In the genomic region with DNA sequence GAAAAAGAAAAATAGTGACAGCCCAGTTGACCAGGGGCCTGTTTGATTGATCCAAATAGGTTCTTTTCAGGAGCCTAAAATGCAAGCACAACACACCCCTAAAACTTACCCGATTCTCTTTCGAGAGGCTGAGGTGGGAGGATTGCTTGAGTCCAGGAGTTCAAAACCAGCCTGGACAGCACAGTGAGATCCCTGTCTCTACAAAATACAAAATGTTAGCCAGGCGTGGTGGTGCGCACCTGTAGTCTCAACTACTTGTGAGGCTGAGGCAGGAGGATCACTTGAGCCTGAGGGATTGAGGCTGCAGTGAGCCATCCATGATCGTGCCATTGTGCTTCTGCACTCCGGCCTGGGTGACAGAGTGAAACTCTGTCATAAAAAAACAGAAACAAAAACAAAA, we compare ENCODE assay signal across 31 cellular contexts. TPM values are rescaled to one million over a fixed set of nuclear protein-coding genes. Genes with fewer than 3 reads are reported as not detected.
"Had no signal": no experiment of that assay in that cellular context is flagged by ENCODE, and none has a peak within 500 bp of the region (broad histone marks: within the 10 kb centered on the region; RNA-seq: fewer than 3 reads in every experiment).

No MANE protein-coding gene starts in this region.

- H3K36me3 ChIP-seq: esophagus squamous epithelium, lower lobe of right lung, suprapubic skin, tibial artery, upper lobe of right lung had no signal

- H3K27me3 Mint-ChIP-seq: activated T-helper 17 cell treated with anti-CD3 and anti-CD28 coated beads, Interleukin-2, amount 50 U/mL, for 72 hours; central memory CD8-positive, alpha-beta T cell had no signal

- H3K27ac Mint-ChIP-seq: activated CD4-positive, alpha-beta memory T cell treated with anti-CD3 and anti-CD28 coated beads, Interleukin-2, amount 10 ng/mL, durations not matched to agents 7 days and 5 days; activated CD4-positive, alpha-beta T cell treated with anti-CD3 and anti-CD28 coated beads, Interleukin-2, amount 10 ng/mL, durations not matched to agents 7 days and 5 days; activated naive CD4-positive, alpha-beta T cell treated with anti-CD3 and anti-CD28 coated beads, Interleukin-2, amount 50 U/mL, for 24 hours; activated T-cell treated with anti-CD3 and anti-CD28 coated beads, Interleukin-2, amount 50 U/mL, for 24 hours; activated T-helper 17 cell treated with anti-CD3 and anti-CD28 coated beads, Interleukin-2, amount 50 U/mL, for 72 hours; dendritic cell treated with granulocyte-macrophage colony-stimulating factor and Interleukin-4, amounts not matched to agents 40 ng/mL and 50 ng/mL, for 4 days had no signal

- DNase-seq: activated CD4-positive, alpha-beta memory T cell treated with anti-CD3 and anti-CD28 coated beads, Interleukin-2, amount 10 ng/mL, durations not matched to agents 7 days and 5 days; activated CD4-positive, alpha-beta T cell treated with anti-CD3 and anti-CD28 coated beads for 1 hour; activated CD4-positive, alpha-beta T cell treated with anti-CD3 and anti-CD28 coated beads, Interleukin-2, amount 10 ng/mL, durations not matched to agents 7 days and 5 days; activated CD8-positive, alpha-beta memory T cell treated with anti-CD3 and anti-CD28 coated beads, Interleukin-2, amount 50 U/mL, for 48 hours; activated gamma-delta T cell treated with Interleukin-2 at 50 U/mL for 16 hours; activated T-cell treated with anti-CD3 and anti-CD28 coated beads, Interleukin-2, amount 50 U/mL, for 24 hours; esophagus squamous epithelium; foreskin melanocyte; kidney glomerular epithelial cell; lower lobe of right lung; mesenchymal stem cell; naive thymus-derived CD8-positive, alpha-beta T cell; stimulated activated CD4-positive, alpha-beta T cell treated with anti-CD3 and anti-CD28 coated beads, Interleukin-1b, Interleukin-23, amount 100 ng/mL, for 48 hours; stimulated activated naive CD4-positive, alpha-beta T cell; T-helper 2 cell; tibial artery; upper lobe of right lung had no signal

- H3K4me3 Mint-ChIP-seq: activated CD4-positive, alpha-beta memory T cell treated with anti-CD3 and anti-CD28 coated beads, Interleukin-2, amount 10 ng/mL, durations not matched to agents 7 days and 5 days; activated CD4-positive, alpha-beta T cell treated with anti-CD3 and anti-CD28 coated beads, Interleukin-2, amount 10 ng/mL, durations not matched to agents 7 days and 5 days; activated T-cell treated with anti-CD3 and anti-CD28 coated beads, Interleukin-2, amount 50 U/mL, for 24 hours; dendritic cell treated with granulocyte-macrophage colony-stimulating factor and Interleukin-4, amounts not matched to agents 40 ng/mL and 50 ng/mL, for 4 days had no signal

- H3K36me3 Mint-ChIP-seq: activated naive CD4-positive, alpha-beta T cell treated with anti-CD3 and anti-CD28 coated beads, Interleukin-2, amount 50 U/mL, for 24 hours; naive thymus-derived CD8-positive, alpha-beta T cell had no signal

- FAIRE-seq: bronchial epithelial cell had no signal

- H3K4me3 ChIP-seq: esophagus squamous epithelium, skin epidermis, suprapubic skin, tibial artery, upper lobe of right lung had no signal

- H3K27ac ChIP-seq: epithelial cell of prostate, esophagus squamous epithelium, lower lobe of right lung, skin epidermis, suprapubic skin, tibial artery, upper lobe of right lung had no signal

- ATAC-seq: activated T-helper 17 cell treated with anti-CD3 and anti-CD28 coated beads, Interleukin-2, amount 50 U/mL, for 72 hours; lower lobe of right lung; naive thymus-derived CD8-positive, alpha-beta T cell; upper lobe of right lung had no signal

- H3K9me3 ChIP-seq: esophagus squamous epithelium, lower lobe of right lung, suprapubic skin, tibial artery, upper lobe of right lung had no signal

- H3K9me3 Mint-ChIP-seq: activated CD4-positive, alpha-beta memory T cell treated with anti-CD3 and anti-CD28 coated beads, Interleukin-2, amount 10 ng/mL, durations not matched to agents 7 days and 5 days; activated naive CD4-positive, alpha-beta T cell treated with anti-CD3 and anti-CD28 coated beads, Interleukin-2, amount 50 U/mL, for 24 hours; activated T-cell treated with anti-CD3 and anti-CD28 coated beads, Interleukin-2, amount 50 U/mL, for 24 hours; activated T-helper 17 cell treated with anti-CD3 and anti-CD28 coated beads, Interleukin-2, amount 50 U/mL, for 72 hours; central memory CD8-positive, alpha-beta T cell; dendritic cell treated with granulocyte-macrophage colony-stimulating factor and Interleukin-4, amounts not matched to agents 40 ng/mL and 50 ng/mL, for 4 days; naive thymus-derived CD8-positive, alpha-beta T cell had no signal

RNA-seq across cellular contexts. Expression of a gene that starts 1.5 kb away (rescaled TPM):
- total RNA-seq: bronchial epithelial cell; naive thymus-derived CD8-positive, alpha-beta T cell; osteocyte had no signal

RNA-seq across cellular contexts. Expression of a gene that starts 37.1 kb away (rescaled TPM):
- total RNA-seq: activated CD4-positive, alpha-beta T cell treated with anti-CD3 and anti-CD28 coated beads, Interleukin-2, amount 10 ng/mL, durations not matched to agents 7 days and 5 days; activated T-helper 17 cell treated with anti-CD3 and anti-CD28 coated beads, Interleukin-2, amount 50 U/mL, for 72 hours; bronchial epithelial cell; esophagus squamous epithelium; glomerular endothelial cell; left lobe of liver; lower lobe of right lung; naive thymus-derived CD8-positive, alpha-beta T cell; osteocyte; posterior vena cava; sciatic nerve; suprapubic skin; upper lobe of right lung had no signal
- polyA plus RNA-seq: naive thymus-derived CD8-positive, alpha-beta T cell had no signal

RNA-seq across cellular contexts. Expression of a gene that starts 42.8 kb away (rescaled TPM):
- total RNA-seq: activated CD4-positive, alpha-beta T cell treated with anti-CD3 and anti-CD28 coated beads, Interleukin-2, amount 10 ng/mL, durations not matched to agents 7 days and 5 days; activated T-helper 17 cell treated with anti-CD3 and anti-CD28 coated beads, Interleukin-2, amount 50 U/mL, for 72 hours; bronchial epithelial cell; glomerular endothelial cell; left lobe of liver; lower lobe of right lung; naive thymus-derived CD8-positive, alpha-beta T cell; osteocyte; suprapubic skin; upper lobe of right lung had no signal

RNA-seq across cellular contexts. Expression of a gene that starts 50.5 kb away (rescaled TPM):
- total RNA-seq: bronchial epithelial cell, glomerular endothelial cell, left lobe of liver, osteocyte, posterior vena cava, sciatic nerve, suprapubic skin, upper lobe of right lung had no signal
- polyA plus RNA-seq: adipose tissue had no signal
